In genomic region chr17:59160203-59161025, GRCh38 we compare ENCODE assay signal across 1 cellular context.
TF ChIP-seq lines count a peak whose summit lies in the region.

No MANE protein-coding gene starts in this region.

TF ChIP-seq in A549, 52 proteins besides CTCF, POLR2A, EP300 and RAD21 (continued from another document):
- no peak for TF ChIP-seq BCL3 (IDR thresholded peaks at IDR 0.05)
- no peak for TF ChIP-seq JUNB (IDR thresholded peaks at IDR 0.05)
- no peak for TF ChIP-seq RFX5 (IDR thresholded peaks at IDR 0.05)
- TF ChIP-seq CEBPB (IDR thresholded peaks at IDR 0.05): no peak
- TF ChIP-seq RCOR1 (IDR thresholded peaks at IDR 0.05; ENCODE audit: low read depth, low read length): no peak
- TF ChIP-seq HOXB13 (CRISPR knock-in tag; IDR thresholded peaks at IDR 0.05; ENCODE audit: low read depth): no peak
- no peak for TF ChIP-seq ZC3H11A (IDR thresholded peaks at IDR 0.05)
- TF ChIP-seq USF2 (IDR thresholded peaks at IDR 0.05): no peak
TF ChIP-seq in A549: peak in this region for 0.
